In the genomic region with DNA sequence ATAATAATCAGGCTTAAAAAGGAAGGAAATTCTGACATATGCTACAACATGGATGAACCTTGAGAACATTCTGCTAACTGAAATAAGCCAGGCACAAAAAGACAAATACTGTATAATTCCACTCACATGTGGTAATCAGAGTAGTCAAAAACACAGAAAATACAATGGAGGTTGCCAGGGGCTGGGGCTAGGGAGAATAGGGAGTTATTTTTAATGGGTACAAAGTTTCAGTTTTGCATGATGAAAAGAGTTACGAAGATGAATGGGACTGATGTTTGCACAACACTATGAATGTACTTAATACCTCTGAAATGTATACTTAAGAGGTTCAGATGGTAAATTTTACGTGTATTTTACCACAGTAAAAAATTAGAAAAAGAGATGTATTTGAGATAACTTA, we compare ENCODE assay signal across 26 cellular contexts.
"Had no signal": no experiment of that assay in that cellular context is flagged by ENCODE, and none has a peak within 500 bp of the region (broad histone marks: within the 10 kb centered on the region; RNA-seq: fewer than 3 reads in every experiment).

No MANE protein-coding gene starts in this region.

- H3K4me1 Mint-ChIP-seq: activated CD4-positive, alpha-beta T cell treated with anti-CD3 and anti-CD28 coated beads, Interleukin-2, amount 10 ng/mL, durations not matched to agents 7 days and 5 days; activated naive CD4-positive, alpha-beta T cell treated with anti-CD3 and anti-CD28 coated beads, Interleukin-2, amount 10 ng/mL, durations not matched to agents 7 days and 5 days had no signal

- H3K27ac Mint-ChIP-seq: activated CD4-positive, alpha-beta memory T cell treated with anti-CD3 and anti-CD28 coated beads for 36 hours; activated CD4-positive, alpha-beta T cell treated with anti-CD3 and anti-CD28 coated beads, Interleukin-2, amount 10 ng/mL, durations not matched to agents 7 days and 5 days; activated naive CD4-positive, alpha-beta T cell treated with anti-CD3 and anti-CD28 coated beads, Interleukin-2, amount 10 ng/mL, durations not matched to agents 7 days and 5 days; activated naive CD8-positive, alpha-beta T cell treated with anti-CD3 and anti-CD28 coated beads for 36 hours; activated T-helper 2 cell treated with anti-CD3 and anti-CD28 coated beads, Interferon-gamma antibody, Interleukin-2, Interleukin-4, amounts not matched to agents 10 μg/mL and 5 μg/mL and 100 μg/mL, durations not matched to agents 14 hours and 24 hours and 36 hours had no signal

- H3K27me3 Mint-ChIP-seq: activated CD4-positive, alpha-beta T cell treated with anti-CD3 and anti-CD28 coated beads, Interleukin-2, amount 10 ng/mL, durations not matched to agents 7 days and 5 days had no signal

- DNase-seq: activated CD4-positive, alpha-beta memory T cell treated with anti-CD3 and anti-CD28 coated beads for 36 hours; activated CD4-positive, alpha-beta T cell treated with anti-CD3 and anti-CD28 coated beads, Interleukin-2, amount 10 ng/mL, durations not matched to agents 7 days and 5 days; activated CD4-positive, CD25-positive, alpha-beta regulatory T cell; activated CD8-positive, alpha-beta memory T cell treated with anti-CD3 and anti-CD28 coated beads for 24 hours; activated gamma-delta T cell treated with Interleukin-2 at 50 U/mL for 16 hours; activated naive CD4-positive, alpha-beta T cell treated with anti-CD3 and anti-CD28 coated beads, Interleukin-2, amount 10 ng/mL, durations not matched to agents 7 days and 5 days; activated naive CD8-positive, alpha-beta T cell treated with anti-CD3 and anti-CD28 coated beads for 36 hours; activated T-cell treated with anti-CD3 and anti-CD28 coated beads, Interleukin-2, amount 50 U/mL, for 48 hours; adrenal gland; anterior cingulate cortex; caudate nucleus; colonic mucosa; Karpas-422; NCI-H1105 treated with DMSO at 0.1 percent for 48 hours; NCI-H1436 treated with DMSO at 0.1 percent for 48 hours; NCI-H2029; NCI-H345; NCI-H510A; NCI-H526 treated with DMSO at 0.1 percent for 48 hours; OCI-M1; Peyer's patch; Right ventricle myocardium superior; SJCRH30; SK-N-SH; T-helper 1 cell had no signal

- H3K9me3 Mint-ChIP-seq: activated CD4-positive, alpha-beta memory T cell treated with anti-CD3 and anti-CD28 coated beads for 36 hours; activated CD4-positive, alpha-beta T cell treated with anti-CD3 and anti-CD28 coated beads, Interleukin-2, amount 10 ng/mL, durations not matched to agents 7 days and 5 days; activated naive CD4-positive, alpha-beta T cell treated with anti-CD3 and anti-CD28 coated beads, Interleukin-2, amount 10 ng/mL, durations not matched to agents 7 days and 5 days; activated naive CD8-positive, alpha-beta T cell treated with anti-CD3 and anti-CD28 coated beads for 36 hours; activated T-helper 2 cell treated with anti-CD3 and anti-CD28 coated beads, Interferon-gamma antibody, Interleukin-2, Interleukin-4, amounts not matched to agents 10 μg/mL and 5 μg/mL and 100 μg/mL, durations not matched to agents 14 hours and 24 hours and 36 hours had no signal

- H3K4me3 Mint-ChIP-seq: activated CD4-positive, alpha-beta memory T cell treated with anti-CD3 and anti-CD28 coated beads for 36 hours; activated CD4-positive, alpha-beta T cell treated with anti-CD3 and anti-CD28 coated beads, Interleukin-2, amount 10 ng/mL, durations not matched to agents 7 days and 5 days; activated naive CD4-positive, alpha-beta T cell treated with anti-CD3 and anti-CD28 coated beads, Interleukin-2, amount 10 ng/mL, durations not matched to agents 7 days and 5 days; activated naive CD8-positive, alpha-beta T cell treated with anti-CD3 and anti-CD28 coated beads for 36 hours had no signal

- H3K36me3 Mint-ChIP-seq: activated CD4-positive, alpha-beta memory T cell treated with anti-CD3 and anti-CD28 coated beads for 36 hours; activated naive CD4-positive, alpha-beta T cell treated with anti-CD3 and anti-CD28 coated beads, Interleukin-2, amount 10 ng/mL, durations not matched to agents 7 days and 5 days; activated naive CD8-positive, alpha-beta T cell treated with anti-CD3 and anti-CD28 coated beads for 36 hours had no signal
